Comparison of ENCODE assay signal across 26 cellular contexts in genomic region chr3:31436830-31437229, GRCh38.
"Had no signal": no experiment of that assay in that cellular context is flagged by ENCODE, and none has a peak within 500 bp of the region (broad histone marks: within the 10 kb centered on the region; RNA-seq: fewer than 3 reads in every experiment).

No MANE protein-coding gene starts in this region.

- H3K9me3 ChIP-seq: SJCRH30 had no signal

- H3K27ac ChIP-seq: HL-60, SJCRH30 had no signal

- H3K4me1 ChIP-seq: SJCRH30 had no signal

- H3K27me3 ChIP-seq: SJCRH30 had no signal

- ATAC-seq: Panc1, PC-3, Right ventricle myocardium inferior, SK-N-SH treated with all-trans-retinoic acid at 6 μM for 48 hours, T-helper 17 cell had no signal

- H3K36me3 ChIP-seq: SJCRH30 had no signal

- H3K27ac Mint-ChIP-seq: IgD-negative memory B cell, T-helper 17 cell had no signal

- DNase-seq: KBM-7; NCI-H1092; NCI-H1105 treated with DMSO at 0.1 percent for 48 hours; NCI-H1417 treated with DMSO at 0.1 percent for 48 hours; NCI-H146; NCI-H1694 treated with DMSO at 0.1 percent for 48 hours; NCI-H1930; NCI-H2081; NCI-H2171; NCI-H226; NCI-H446; NCI-H510A; NCI-H524 treated with DMSO at 0.1 percent for 48 hours; NCI-H69; NCI-H774; NK-92 treated with Interleukin-12 subunit alpha and Interleukin-12 subunit beta, amount 100 ng/mL, for 24 hours; PC-3; SHP77 treated with DMSO at 0.1 percent for 48 hours; SJCRH30; T-helper 1 cell; T-helper 17 cell had no signal

- H3K4me3 Mint-ChIP-seq: IgD-negative memory B cell, T-helper 17 cell had no signal

- H3K27me3 Mint-ChIP-seq: T-helper 17 cell had no signal

- H3K4me3 ChIP-seq: SJCRH30 had no signal
